In genomic region chr6:30654798-30655742, GRCh38 we compare ENCODE assay signal across 16 cellular contexts. TPM values are rescaled to one million over a fixed set of nuclear protein-coding genes. Genes with fewer than 3 reads are reported as not detected.
A peak's percentile ranks its signal among the peaks of the same experiment; 100 is the strongest.
DNase-seq lines count a peak whose midpoint lies in the region; ATAC-seq and TF ChIP-seq lines count a peak whose summit lies in the region.
"Had no signal": no experiment of that assay in that cellular context is flagged by ENCODE, and none has a peak within 500 bp of the region (broad histone marks: within the 10 kb centered on the region; RNA-seq: fewer than 3 reads in every experiment).

No MANE protein-coding gene starts in this region.

- H3K27ac ChIP-seq in breast epithelium (no peak overlapping the region), MM.1S (ENCODE audit: low read length) (no peak overlapping the region), heart right ventricle (no peak overlapping the region)
- H3K27ac ChIP-seq: KMS-11 had no signal

- H4K20me1 ChIP-seq in MM.1S (ENCODE audit: insufficient read depth, low read length): no peaks in the 10 kb centered on the region

- H3K4me2 ChIP-seq in MM.1S (ENCODE audit: low read depth, low read length): no peak overlapping the region
- H3K4me2 ChIP-seq: GM23338, KMS-11 had no signal

- TSS peak; percentile 14 for BruUV-seq in MCF 10A (replicated peaks; lab: Mats Ljungman, UMichigan)

- no peaks in the 10 kb centered on the region for H3K4me1 ChIP-seq in breast epithelium
- no peaks in the 10 kb centered on the region for H3K4me1 ChIP-seq in MM.1S (ENCODE audit: low read length)
- no peaks in the 10 kb centered on the region for H3K4me1 ChIP-seq in heart right ventricle
- H3K4me1 ChIP-seq: BE2C had no signal

- H3K9ac ChIP-seq in MM.1S (ENCODE audit: low read length): no peak overlapping the region
- H3K9ac ChIP-seq: KMS-11 had no signal

- no peaks in the 10 kb centered on the region for H3K9me2 ChIP-seq in MM.1S (replicated peaks; ENCODE audit: insufficient read depth, low read length)

- H3K9me3 ChIP-seq in breast epithelium (no peaks in the 10 kb centered on the region), MM.1S (replicated peaks; ENCODE audit: insufficient read depth, low read length) (no peaks in the 10 kb centered on the region), heart right ventricle (no peaks in the 10 kb centered on the region)
- H3K9me3 ChIP-seq: BE2C had no signal

- H3F3A ChIP-seq in MM.1S (ENCODE audit: insufficient read depth, low read length): peaks cover 4% of the 10 kb centered on the region

- no peak for TF ChIP-seq POLR2A in breast epithelium (IDR thresholded peaks at IDR 0.05)

- CTCF ChIA-PET in MCF 10A (lab: Yijun Ruan, JAX): interaction anchor here (0.8 kb wide), 1 partner anchor 17 kb away, joined by 4 read pairs; no protein-coding TSS in a partner anchor

- no peak for ATAC-seq in activated T-helper 17 cell treated with anti-CD3 and anti-CD28 coated beads, Interleukin-2, amount 50 U/mL, for 72 hours (replicated peaks)
- peak; percentile 34 for ATAC-seq in left lobe of liver
- no peak for ATAC-seq in heart right ventricle
- ATAC-seq: GM23338 had no signal

- POLR2A ChIA-PET in MCF 10A (lab: Yijun Ruan, JAX): interaction anchor here (1.1 kb wide), 1 partner anchor 18 kb away, joined by 3 read pairs; the partner anchor contains the start of gene DHX16

- H3K4me1 Mint-ChIP-seq in MCF 10A (ENCODE audit: insufficient read depth, unreplicated experiment): no peaks in the 10 kb centered on the region
- H3K4me1 Mint-ChIP-seq in activated T-helper 17 cell treated with anti-CD3 and anti-CD28 coated beads, Interleukin-2, amount 50 U/mL, for 72 hours: peaks cover 8% of the 10 kb centered on the region
- H3K4me1 Mint-ChIP-seq: GM23338 had no signal

- peaks cover under 1% of the 10 kb centered on the region; the same call in 1 of the 2 replicates for H3K79me2 ChIP-seq in MM.1S (ENCODE audit: low read length)

- no peak for DNase-seq in MCF 10A (ENCODE audit: unreplicated experiment)
- DNase-seq in breast epithelium (ENCODE audit: low spot score in 2 of 2): no peak
- DNase-seq in left lobe of liver (ENCODE audit: low spot score): no peak
- DNase-seq in activated effector memory CD4-positive, alpha-beta T cell treated with anti-CD3 and anti-CD28 coated beads, Interleukin-2, amount 50 U/mL, for 16 hours: no peak
- no peak for DNase-seq in MM.1S
- DNase-seq in heart right ventricle: no peak
- DNase-seq in A172 (ENCODE audit: low spot score): no peak
- DNase-seq: BE2C, NCI-H1105 treated with DMSO at 0.1 percent for 48 hours, NCI-H187 treated with DMSO at 0.1 percent for 48 hours, NCI-H2171, NCI-H510A, SIG-M5 had no signal

- H3K4me3 ChIP-seq in breast epithelium (no peak overlapping the region), MM.1S (ENCODE audit: low read length) (no peak overlapping the region), heart right ventricle (no peak overlapping the region)
- H3K4me3 ChIP-seq: GM23338 had no signal

- H3K9me3 Mint-ChIP-seq in MCF 10A (ENCODE audit: unreplicated experiment): no peaks in the 10 kb centered on the region
- no peaks in the 10 kb centered on the region for H3K9me3 Mint-ChIP-seq in activated T-helper 17 cell treated with anti-CD3 and anti-CD28 coated beads, Interleukin-2, amount 50 U/mL, for 72 hours
- H3K9me3 Mint-ChIP-seq: GM23338 had no signal

- 89 to 93% methylated on average over 19 of the region's 19 CpGs for WGBS in heart right ventricle, 2 donors

- H2AFZ ChIP-seq in MM.1S (ENCODE audit: low read length): no peak overlapping the region
- H2AFZ ChIP-seq: GM23338 had no signal

- no peaks in the 10 kb centered on the region for H3K27me3 Mint-ChIP-seq in MCF 10A (ENCODE audit: insufficient read depth, unreplicated experiment)
- no peaks in the 10 kb centered on the region for H3K27me3 Mint-ChIP-seq in activated T-helper 17 cell treated with anti-CD3 and anti-CD28 coated beads, Interleukin-2, amount 50 U/mL, for 72 hours

- H3K4me3 Mint-ChIP-seq in MCF 10A (ENCODE audit: unreplicated experiment): no peak overlapping the region
- no peak overlapping the region for H3K4me3 Mint-ChIP-seq in activated T-helper 17 cell treated with anti-CD3 and anti-CD28 coated beads, Interleukin-2, amount 50 U/mL, for 72 hours
- H3K4me3 Mint-ChIP-seq: GM23338 had no signal

- peaks cover 88% of the 10 kb centered on the region for H3K36me3 Mint-ChIP-seq in MCF 10A (ENCODE audit: insufficient read depth, unreplicated experiment)
- H3K36me3 Mint-ChIP-seq in activated T-helper 17 cell treated with anti-CD3 and anti-CD28 coated beads, Interleukin-2, amount 50 U/mL, for 72 hours (ENCODE audit: low read depth): peaks cover 99% of the 10 kb centered on the region

- no peak overlapping the region for H3K27ac Mint-ChIP-seq in MCF 10A (ENCODE audit: low read depth, unreplicated experiment)
- H3K27ac Mint-ChIP-seq in activated T-helper 17 cell treated with anti-CD3 and anti-CD28 coated beads, Interleukin-2, amount 50 U/mL, for 72 hours: peak overlapping the region; percentile 34
- H3K27ac Mint-ChIP-seq: GM23338 had no signal

- no peak for TF ChIP-seq CTCF in MCF 10A (IDR thresholded peaks at IDR 0.05; ENCODE audit: unreplicated experiment)
- no peak for TF ChIP-seq CTCF in breast epithelium (IDR thresholded peaks at IDR 0.05)
- TF ChIP-seq CTCF in MM.1S (IDR thresholded peaks at IDR 0.05; ENCODE audit: low read length): no peak
- TF ChIP-seq CTCF in heart right ventricle (IDR thresholded peaks at IDR 0.05): no peak

- intact Hi-C loops in MCF 10A (cut with micrococcal nuclease): no loop called here
- intact Hi-C loops in breast epithelium (cut with DNase I; ENCODE audit: low total_unique reads): no loop called here
- intact Hi-C loops in heart right ventricle (cut with DNase I): no loop called here

- H3K36me3 ChIP-seq in breast epithelium (peaks cover 30% of the 10 kb centered on the region), MM.1S (replicated peaks; ENCODE audit: insufficient read depth, low read length) (no peaks in the 10 kb centered on the region; the same call in 1 of the 2 replicates), heart right ventricle (peaks cover 11 to 100% (median 90%) of the 10 kb centered on the region in 9 donors)

- no peaks in the 10 kb centered on the region for H3K27me3 ChIP-seq in breast epithelium
- H3K27me3 ChIP-seq in MM.1S (replicated peaks; ENCODE audit: insufficient read depth, low read length): no peaks in the 10 kb centered on the region
- no peaks in the 10 kb centered on the region for H3K27me3 ChIP-seq in heart right ventricle
- H3K27me3 ChIP-seq: BE2C had no signal

RNA-seq across cellular contexts. Expression of gene C6orf136, which starts 8.1 kb away (rescaled TPM):
- total RNA-seq in MCF 10A (2022): 10.3 and 15.7 TPM in 2 replicates
- total RNA-seq in breast epithelium: 10 to 100 TPM in 2 of 3 donors, 1 to 10 TPM in 1; 9.6 to 19.0 (median 16.1) TPM
- 10 to 100 TPM; 24.8 to 36.7 TPM for total RNA-seq in activated T-helper 17 cell treated with anti-CD3 and anti-CD28 coated beads, Interleukin-2, amount 50 U/mL, for 72 hours
- total RNA-seq in left lobe of liver: 13.8 TPM
- 10 to 100 TPM; 39.8 to 77.4 (median 53.3) TPM for total RNA-seq in heart right ventricle
- 100 to 1,000 TPM in 1 of 2 donors, 10 to 100 TPM in 1; 42.4 to 134 TPM for polyA plus RNA-seq in heart right ventricle
- 4.8 and 6.1 TPM in 2 replicates for total RNA-seq in A172 (2014; rRNA removed; shearing (Covaris generic))

RNA-seq across cellular contexts. Expression of gene DHX16, which starts 17.7 kb away (rescaled TPM):
- 41.3 and 49.8 TPM in 2 replicates for total RNA-seq in MCF 10A (2022)
- total RNA-seq in breast epithelium: 10 to 100 TPM; 23.5 to 35.3 (median 26.2) TPM
- total RNA-seq in activated T-helper 17 cell treated with anti-CD3 and anti-CD28 coated beads, Interleukin-2, amount 50 U/mL, for 72 hours: 10 to 100 TPM; 27.4 to 40.0 TPM
- 15.2 TPM for total RNA-seq in left lobe of liver
- 10 to 100 TPM; 15.9 to 22.9 (median 20.9) TPM for total RNA-seq in heart right ventricle
- 10 to 100 TPM; 27.1 to 28.6 TPM for polyA plus RNA-seq in heart right ventricle
- total RNA-seq in A172 (2014; rRNA removed; shearing (Covaris generic)): 30.4 and 36.1 TPM in 2 replicates

RNA-seq across cellular contexts. Expression of gene ATAT1, which starts 28.4 kb away (rescaled TPM):
- total RNA-seq in MCF 10A (2022): 6.4 and 8.6 TPM in 2 replicates
- 10 to 100 TPM in 1 of 3 donors, 1 to 10 TPM in 2; 5.3 to 10.5 (median 8.8) TPM for total RNA-seq in breast epithelium
- total RNA-seq in activated T-helper 17 cell treated with anti-CD3 and anti-CD28 coated beads, Interleukin-2, amount 50 U/mL, for 72 hours: 10 to 100 TPM; 12.3 to 20.9 TPM
- 5.1 TPM for total RNA-seq in left lobe of liver
- total RNA-seq in heart right ventricle: 1 to 10 TPM; 1.8 to 4.6 (median 2.8) TPM
- 1 to 10 TPM; 3.2 to 4.5 TPM for polyA plus RNA-seq in heart right ventricle
- total RNA-seq in A172 (2014; rRNA removed; shearing (Covaris generic)): 2.4 and 5.9 TPM in 2 replicates

RNA-seq across cellular contexts. Expression of gene PPP1R18, which starts 31.4 kb away (rescaled TPM):
- total RNA-seq in MCF 10A (2022) (66.9 and 74.7 TPM in 2 replicates), breast epithelium (10 to 100 TPM; 18.3 to 41.6 (median 20.0) TPM), left lobe of liver (10.6 TPM), heart right ventricle (10 to 100 TPM in 9 of 10 donors, 1 to 10 TPM in 1; 8.2 to 47.7 (median 16.4) TPM)
- 100 to 1,000 TPM; 190 to 238 TPM for total RNA-seq in activated T-helper 17 cell treated with anti-CD3 and anti-CD28 coated beads, Interleukin-2, amount 50 U/mL, for 72 hours
- 10 to 100 TPM; 24.5 to 35.4 TPM for polyA plus RNA-seq in heart right ventricle
- total RNA-seq in A172 (2014; rRNA removed; shearing (Covaris generic)): 62.3 and 66.2 TPM in 2 replicates

RNA-seq across cellular contexts. Expression of gene NRM, which starts 35.7 kb away (rescaled TPM):
- total RNA-seq in MCF 10A (2022) (3.8 and 5.3 TPM in 2 replicates), breast epithelium (1 to 10 TPM; 1.8 to 4.0 (median 2.3) TPM), left lobe of liver (1.8 TPM), heart right ventricle (1 to 10 TPM; 1.6 to 7.1 (median 3.1) TPM)
- total RNA-seq in activated T-helper 17 cell treated with anti-CD3 and anti-CD28 coated beads, Interleukin-2, amount 50 U/mL, for 72 hours: 10 to 100 TPM; 26.0 to 36.9 TPM
- 10 to 100 TPM; 10.4 to 11.6 TPM for polyA plus RNA-seq in heart right ventricle
- 13.2 and 14.0 TPM in 2 replicates for total RNA-seq in A172 (2014; rRNA removed; shearing (Covaris generic))
